Comparison of ENCODE assay signal across 8 cellular contexts in the genomic region with DNA sequence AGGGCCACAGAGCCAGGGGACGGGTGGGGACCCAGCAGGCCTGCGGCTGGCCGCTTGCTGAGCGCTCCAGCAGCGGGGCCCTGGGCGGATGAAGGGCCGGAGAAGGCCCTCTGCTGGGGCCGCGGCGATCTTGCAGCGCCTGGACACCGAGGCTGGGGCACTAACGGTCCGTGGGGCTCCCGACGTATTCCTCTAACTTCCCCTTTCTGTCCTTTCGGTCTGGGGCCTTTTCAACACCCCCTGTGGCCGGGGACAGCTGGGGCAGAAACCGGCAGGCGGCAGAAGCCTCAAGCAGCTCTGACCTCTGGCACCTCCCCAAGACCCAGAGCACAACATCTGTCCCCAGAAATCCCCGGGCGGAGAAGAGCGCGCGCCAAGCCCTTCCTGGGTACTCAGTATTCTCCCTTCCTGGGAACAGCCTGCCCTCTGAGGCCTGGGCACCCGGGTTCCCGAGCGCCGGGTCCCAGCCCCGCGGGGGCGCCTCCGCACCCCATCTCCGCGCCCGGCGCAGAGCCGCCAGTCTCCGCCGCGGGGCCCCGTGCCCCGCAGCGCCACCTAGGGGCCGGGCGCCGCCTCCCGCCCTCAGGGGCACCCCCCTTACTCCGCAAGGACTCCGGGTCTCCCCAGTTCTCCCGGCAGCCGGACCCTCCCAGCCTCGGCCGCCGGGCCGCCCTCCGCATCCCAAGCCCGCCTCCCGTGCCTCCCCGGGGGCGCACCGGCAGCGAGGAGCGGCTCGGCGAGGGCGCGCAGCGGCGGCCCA. TPM values are rescaled to one million over a fixed set of nuclear protein-coding genes. Genes with fewer than 3 reads are reported as not detected.
A peak's percentile ranks its signal among the peaks of the same experiment; 100 is the strongest.
DNase-seq lines count a peak whose midpoint lies in the region; ATAC-seq lines count a peak whose summit lies in the region.

No MANE protein-coding gene starts in this region.

- intact Hi-C loops in left cardiac atrium (cut with DNase I) = loop anchor here (2.0 to 10.0 kb wide), 6 partner anchors 72 to 551 kb away; no protein-coding TSS in a partner anchor

- H3K4me1 ChIP-seq in urinary bladder (ENCODE audit: insufficient read depth) = peaks cover 2% of the 10 kb centered on the region

- in situ Hi-C loops in KBM-7 (cut with MboI; ENCODE audit: low pct_unique_long_range_greater_than_20kb, low sequenced_read_pairs) = no loop called here

- no peaks in the 10 kb centered on the region for H3K36me3 ChIP-seq in urinary bladder (ENCODE audit: insufficient read depth)

- peak overlapping the region; percentile 70 for H3K27ac ChIP-seq in adipose tissue (ENCODE audit: low read depth, low read length)
- H3K27ac ChIP-seq in urinary bladder (ENCODE audit: low read depth) = peak overlapping the region; percentile 80

- peak; percentile 62 for ATAC-seq in GM21737 (IDR thresholded peaks at IDR 0.05; ENCODE audit: unreplicated experiment)
- peak; percentile 81 to 87 for ATAC-seq in left cardiac atrium

- DNase-seq in EL = peak; percentile 60
- DNase-seq in KBM-7 = peak; percentile 80
- peak; percentile 64 for DNase-seq in T follicular helper cell (ENCODE audit: low read depth)
- DNase-seq in left cardiac atrium = peak; percentile 84
- DNase-seq in pons (ENCODE audit: low spot score) = peak; percentile 91

- peak overlapping the region; percentile 86 for H3K4me3 ChIP-seq in urinary bladder (ENCODE audit: low read depth, low read length)

- WGBS in adipose tissue, 3 donors = 0 to 1% (median 1%) methylated on average over 53 to 70 of the region's 70 CpGs
- WGBS in urinary bladder = under 1% methylated on average over 70 of the region's 70 CpGs

RNA-seq across cellular contexts. Expression of gene SLCO3A1, which starts 0.6 kb away (rescaled TPM):
- polyA plus RNA-seq in adipose tissue = 10 to 100 TPM in 2 of 3 donors, 1 to 10 TPM in 1; 3.5 to 17.9 (median 10.3) TPM
- total RNA-seq in left cardiac atrium = 10 to 100 TPM; 37.8 to 47.7 TPM
- 4.4 TPM for total RNA-seq in urinary bladder
- 12.8 TPM for polyA plus RNA-seq in urinary bladder

Comparison
In these comparisons a context has a peak if more than half of its experiments do, and no peak if none do; other contexts are left out.
1. Peak in every context shown above with its lines: DNase-seq, ATAC-seq, H3K4me3 ChIP-seq and H3K27ac ChIP-seq.